26 cellular contexts compared by ENCODE assay signal in the genomic region with DNA sequence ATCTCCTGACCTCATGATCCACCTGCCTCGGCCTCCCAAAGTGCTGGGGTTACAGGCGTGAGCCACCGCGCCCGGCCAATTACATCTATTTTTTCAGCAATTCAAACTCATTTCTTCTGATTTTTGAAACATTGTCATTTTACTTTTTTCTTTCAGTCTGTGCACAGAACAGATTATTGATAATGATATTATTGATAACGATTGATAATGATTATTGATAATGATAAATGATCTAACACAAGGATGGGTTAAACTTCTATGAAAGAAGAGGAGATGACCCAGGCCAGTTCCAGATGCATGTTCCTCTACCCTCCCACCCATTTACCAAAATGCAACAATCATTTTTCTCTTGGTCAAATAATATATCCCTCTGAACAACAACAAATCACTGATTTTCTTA.
"Had no signal": no experiment of that assay in that cellular context is flagged by ENCODE, and none has a peak within 500 bp of the region (broad histone marks: within the 10 kb centered on the region; RNA-seq: fewer than 3 reads in every experiment).

No MANE protein-coding gene starts in this region.

- H3K27me3 ChIP-seq: brain microvascular endothelial cell, cardiac muscle cell had no signal

- H3K36me3 ChIP-seq: brain microvascular endothelial cell, cardiac muscle cell had no signal

- DNase-seq: activated CD4-positive, alpha-beta T cell treated with anti-CD3 and anti-CD28 coated beads for 1 hour; activated CD4-positive, alpha-beta T cell treated with anti-CD3 and anti-CD28 coated beads, Interleukin-2, amount 10 ng/mL, durations not matched to agents 24 days and 14 days; activated CD4-positive, alpha-beta T cell treated with anti-CD3 and anti-CD28 coated beads, Interleukin-2, amount 50 U/mL, for 48 hours; activated CD8-positive, alpha-beta memory T cell treated with anti-CD3 and anti-CD28 coated beads, Interleukin-2, amount 10 ng/mL, durations not matched to agents 7 days and 5 days; activated effector memory CD4-positive, alpha-beta T cell treated with Interleukin-2 at 50 U/mL for 16 hours; activated naive CD4-positive, alpha-beta T cell; activated naive CD8-positive, alpha-beta T cell treated with anti-CD3 and anti-CD28 coated beads, Interleukin-2, amount 50 U/mL, for 24 hours; activated T-cell treated with anti-CD3 and anti-CD28 coated beads, Interleukin-2, amount 50 U/mL, for 24 hours; amniotic stem cell; Karpas-422; MM.1S; NCI-H1105; NCI-H1436; NCI-H1694 treated with DMSO at 0.1 percent for 48 hours; NCI-H2081; NCI-H510A treated with DMSO at 0.1 percent for 48 hours; NCI-H69; NK-92 treated with Interleukin-12 subunit alpha and Interleukin-12 subunit beta, amount 100 ng/mL, for 24 hours; OCI-M1; SHP77 treated with DMSO at 0.1 percent for 48 hours; T-helper 17 cell; T-helper 9 cell had no signal

- H3K4me3 ChIP-seq: cardiac muscle cell had no signal

- H3K27ac ChIP-seq: brain microvascular endothelial cell, cardiac muscle cell had no signal

- ATAC-seq: activated CD8-positive, alpha-beta memory T cell treated with anti-CD3 and anti-CD28 coated beads, Interleukin-2, amount 10 ng/mL, durations not matched to agents 7 days and 5 days; activated naive CD4-positive, alpha-beta T cell treated with anti-CD3 and anti-CD28 coated beads, Interleukin-2, amount 50 U/mL, for 72 hours; activated naive CD8-positive, alpha-beta T cell treated with anti-CD3 and anti-CD28 coated beads, Interleukin-2, amount 50 U/mL, for 24 hours; T-helper 17 cell; WTC11 had no signal
